In the genomic region with DNA sequence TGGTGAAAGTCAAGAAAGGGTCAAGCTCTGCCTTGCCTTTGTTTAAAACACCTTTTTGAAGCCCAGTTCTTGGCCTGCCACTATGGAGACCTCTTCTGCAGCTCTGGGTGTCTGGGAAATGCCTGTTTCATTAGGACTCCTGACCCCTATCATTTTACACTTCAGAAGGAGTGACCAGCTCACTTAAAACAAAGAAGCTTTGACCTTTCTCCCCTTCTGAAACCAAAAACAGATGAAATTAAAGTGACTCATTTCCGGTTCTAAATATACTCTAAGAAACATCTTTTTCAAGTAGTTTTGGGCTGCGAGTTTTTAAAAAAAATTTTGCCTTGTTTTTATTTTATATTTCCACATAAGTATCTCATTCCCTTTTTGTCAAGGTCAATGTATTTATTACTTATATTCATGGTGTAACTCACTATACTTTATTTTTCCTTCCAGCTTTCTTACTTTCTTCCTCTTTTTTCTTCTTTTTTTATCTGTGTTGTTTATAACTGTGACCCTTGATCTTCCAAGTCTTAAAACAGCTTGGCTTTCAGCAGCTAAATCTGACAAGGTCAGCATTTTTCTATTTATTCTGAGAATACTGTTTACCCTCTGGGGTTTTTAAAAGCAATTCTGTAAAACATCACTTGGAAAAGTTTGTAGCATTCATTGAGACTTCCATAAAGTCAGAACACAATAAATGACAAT, we compare ENCODE assay signal across 1 cellular context.
TF ChIP-seq lines count a peak whose summit lies in the region.

No MANE protein-coding gene starts in this region.

TF ChIP-seq in HepG2, 621 proteins besides CTCF, POLR2A, EP300 and RAD21 (continued from another document and continues in another):
- TF ChIP-seq ZNF850 (CRISPR knock-in tag; conservative IDR thresholded peaks at IDR 0.05): no peak
- no peak for TF ChIP-seq ARNT (IDR thresholded peaks at IDR 0.05)
- TF ChIP-seq, protein P1, sequence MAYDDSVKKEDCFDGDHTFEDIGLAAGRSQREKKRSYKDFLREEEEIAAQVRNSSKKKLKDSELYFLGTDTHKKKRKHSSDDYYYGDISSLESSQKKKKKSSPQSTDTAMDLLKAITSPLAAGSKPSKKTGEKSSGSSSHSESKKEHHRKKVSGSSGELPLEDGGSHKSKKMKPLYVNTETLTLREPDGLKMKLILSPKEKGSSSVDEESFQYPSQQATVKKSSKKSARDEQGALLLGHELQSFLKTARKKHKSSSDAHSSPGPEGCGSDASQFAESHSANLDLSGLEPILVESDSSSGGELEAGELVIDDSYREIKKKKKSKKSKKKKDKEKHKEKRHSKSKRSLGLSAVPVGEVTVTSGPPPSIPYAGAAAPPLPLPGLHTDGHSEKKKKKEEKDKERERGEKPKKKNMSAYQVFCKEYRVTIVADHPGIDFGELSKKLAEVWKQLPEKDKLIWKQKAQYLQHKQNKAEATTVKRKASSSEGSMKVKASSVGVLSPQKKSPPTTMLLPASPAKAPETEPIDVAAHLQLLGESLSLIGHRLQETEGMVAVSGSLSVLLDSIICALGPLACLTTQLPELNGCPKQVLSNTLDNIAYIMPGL (CRISPR knock-in tag; IDR thresholded peaks at IDR 0.05; ENCODE audit: borderline replicate concordance in 1 of 2, low read depth in 1 of 2): no peak
- TF ChIP-seq, protein P2, sequence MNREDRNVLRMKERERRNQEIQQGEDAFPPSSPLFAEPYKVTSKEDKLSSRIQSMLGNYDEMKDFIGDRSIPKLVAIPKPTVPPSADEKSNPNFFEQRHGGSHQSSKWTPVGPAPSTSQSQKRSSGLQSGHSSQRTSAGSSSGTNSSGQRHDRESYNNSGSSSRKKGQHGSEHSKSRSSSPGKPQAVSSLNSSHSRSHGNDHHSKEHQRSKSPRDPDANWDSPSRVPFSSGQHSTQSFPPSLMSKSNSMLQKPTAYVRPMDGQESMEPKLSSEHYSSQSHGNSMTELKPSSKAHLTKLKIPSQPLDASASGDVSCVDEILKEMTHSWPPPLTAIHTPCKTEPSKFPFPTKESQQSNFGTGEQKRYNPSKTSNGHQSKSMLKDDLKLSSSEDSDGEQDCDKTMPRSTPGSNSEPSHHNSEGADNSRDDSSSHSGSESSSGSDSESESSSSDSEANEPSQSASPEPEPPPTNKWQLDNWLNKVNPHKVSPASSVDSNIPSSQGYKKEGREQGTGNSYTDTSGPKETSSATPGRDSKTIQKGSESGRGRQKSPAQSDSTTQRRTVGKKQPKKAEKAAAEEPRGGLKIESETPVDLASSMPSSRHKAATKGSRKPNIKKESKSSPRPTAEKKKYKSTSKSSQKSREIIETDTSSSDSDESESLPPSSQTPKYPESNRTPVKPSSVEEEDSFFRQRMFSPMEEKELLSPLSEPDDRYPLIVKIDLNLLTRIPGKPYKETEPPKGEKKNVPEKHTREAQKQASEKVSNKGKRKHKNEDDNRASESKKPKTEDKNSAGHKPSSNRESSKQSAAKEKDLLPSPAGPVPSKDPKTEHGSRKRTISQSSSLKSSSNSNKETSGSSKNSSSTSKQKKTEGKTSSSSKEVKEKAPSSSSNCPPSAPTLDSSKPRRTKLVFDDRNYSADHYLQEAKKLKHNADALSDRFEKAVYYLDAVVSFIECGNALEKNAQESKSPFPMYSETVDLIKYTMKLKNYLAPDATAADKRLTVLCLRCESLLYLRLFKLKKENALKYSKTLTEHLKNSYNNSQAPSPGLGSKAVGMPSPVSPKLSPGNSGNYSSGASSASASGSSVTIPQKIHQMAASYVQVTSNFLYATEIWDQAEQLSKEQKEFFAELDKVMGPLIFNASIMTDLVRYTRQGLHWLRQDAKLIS (CRISPR knock-in tag; IDR thresholded peaks at IDR 0.05): no peak
- TF ChIP-seq, protein P3, sequence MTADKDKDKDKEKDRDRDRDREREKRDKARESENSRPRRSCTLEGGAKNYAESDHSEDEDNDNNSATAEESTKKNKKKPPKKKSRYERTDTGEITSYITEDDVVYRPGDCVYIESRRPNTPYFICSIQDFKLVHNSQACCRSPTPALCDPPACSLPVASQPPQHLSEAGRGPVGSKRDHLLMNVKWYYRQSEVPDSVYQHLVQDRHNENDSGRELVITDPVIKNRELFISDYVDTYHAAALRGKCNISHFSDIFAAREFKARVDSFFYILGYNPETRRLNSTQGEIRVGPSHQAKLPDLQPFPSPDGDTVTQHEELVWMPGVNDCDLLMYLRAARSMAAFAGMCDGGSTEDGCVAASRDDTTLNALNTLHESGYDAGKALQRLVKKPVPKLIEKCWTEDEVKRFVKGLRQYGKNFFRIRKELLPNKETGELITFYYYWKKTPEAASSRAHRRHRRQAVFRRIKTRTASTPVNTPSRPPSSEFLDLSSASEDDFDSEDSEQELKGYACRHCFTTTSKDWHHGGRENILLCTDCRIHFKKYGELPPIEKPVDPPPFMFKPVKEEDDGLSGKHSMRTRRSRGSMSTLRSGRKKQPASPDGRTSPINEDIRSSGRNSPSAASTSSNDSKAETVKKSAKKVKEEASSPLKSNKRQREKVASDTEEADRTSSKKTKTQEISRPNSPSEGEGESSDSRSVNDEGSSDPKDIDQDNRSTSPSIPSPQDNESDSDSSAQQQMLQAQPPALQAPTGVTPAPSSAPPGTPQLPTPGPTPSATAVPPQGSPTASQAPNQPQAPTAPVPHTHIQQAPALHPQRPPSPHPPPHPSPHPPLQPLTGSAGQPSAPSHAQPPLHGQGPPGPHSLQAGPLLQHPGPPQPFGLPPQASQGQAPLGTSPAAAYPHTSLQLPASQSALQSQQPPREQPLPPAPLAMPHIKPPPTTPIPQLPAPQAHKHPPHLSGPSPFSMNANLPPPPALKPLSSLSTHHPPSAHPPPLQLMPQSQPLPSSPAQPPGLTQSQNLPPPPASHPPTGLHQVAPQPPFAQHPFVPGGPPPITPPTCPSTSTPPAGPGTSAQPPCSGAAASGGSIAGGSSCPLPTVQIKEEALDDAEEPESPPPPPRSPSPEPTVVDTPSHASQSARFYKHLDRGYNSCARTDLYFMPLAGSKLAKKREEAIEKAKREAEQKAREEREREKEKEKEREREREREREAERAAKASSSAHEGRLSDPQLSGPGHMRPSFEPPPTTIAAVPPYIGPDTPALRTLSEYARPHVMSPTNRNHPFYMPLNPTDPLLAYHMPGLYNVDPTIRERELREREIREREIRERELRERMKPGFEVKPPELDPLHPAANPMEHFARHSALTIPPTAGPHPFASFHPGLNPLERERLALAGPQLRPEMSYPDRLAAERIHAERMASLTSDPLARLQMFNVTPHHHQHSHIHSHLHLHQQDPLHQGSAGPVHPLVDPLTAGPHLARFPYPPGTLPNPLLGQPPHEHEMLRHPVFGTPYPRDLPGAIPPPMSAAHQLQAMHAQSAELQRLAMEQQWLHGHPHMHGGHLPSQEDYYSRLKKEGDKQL (CRISPR knock-in tag; IDR thresholded peaks at IDR 0.05; ENCODE audit: low read depth): no peak
- TF ChIP-seq NR1H2 (CRISPR knock-in tag; IDR thresholded peaks at IDR 0.05; ENCODE audit: borderline replicate concordance, low read depth): no peak
- TF ChIP-seq RARA (CRISPR knock-in tag; IDR thresholded peaks at IDR 0.05): peak; percentile 84
- TF ChIP-seq ZNF335 (CRISPR knock-in tag; IDR thresholded peaks at IDR 0.05): peak; percentile 78
- TF ChIP-seq TARDBP (CRISPR knock-in tag; IDR thresholded peaks at IDR 0.05): no peak
- TF ChIP-seq ZNF878 (CRISPR knock-in tag; IDR thresholded peaks at IDR 0.05): 0 out of 2 replicates have a peak, but pooled peaks have one; percentile 7
- TF ChIP-seq MTF1 (CRISPR knock-in tag; IDR thresholded peaks at IDR 0.05): no peak
- TF ChIP-seq YY1 (IDR thresholded peaks at IDR 0.05; ENCODE audit: insufficient read depth, insufficient replicate concordance, low read depth, low read length): no peak
- TF ChIP-seq SETDB1 (CRISPR knock-in tag; IDR thresholded peaks at IDR 0.05; ENCODE audit: borderline replicate concordance): no peak
- TF ChIP-seq, protein P4, sequence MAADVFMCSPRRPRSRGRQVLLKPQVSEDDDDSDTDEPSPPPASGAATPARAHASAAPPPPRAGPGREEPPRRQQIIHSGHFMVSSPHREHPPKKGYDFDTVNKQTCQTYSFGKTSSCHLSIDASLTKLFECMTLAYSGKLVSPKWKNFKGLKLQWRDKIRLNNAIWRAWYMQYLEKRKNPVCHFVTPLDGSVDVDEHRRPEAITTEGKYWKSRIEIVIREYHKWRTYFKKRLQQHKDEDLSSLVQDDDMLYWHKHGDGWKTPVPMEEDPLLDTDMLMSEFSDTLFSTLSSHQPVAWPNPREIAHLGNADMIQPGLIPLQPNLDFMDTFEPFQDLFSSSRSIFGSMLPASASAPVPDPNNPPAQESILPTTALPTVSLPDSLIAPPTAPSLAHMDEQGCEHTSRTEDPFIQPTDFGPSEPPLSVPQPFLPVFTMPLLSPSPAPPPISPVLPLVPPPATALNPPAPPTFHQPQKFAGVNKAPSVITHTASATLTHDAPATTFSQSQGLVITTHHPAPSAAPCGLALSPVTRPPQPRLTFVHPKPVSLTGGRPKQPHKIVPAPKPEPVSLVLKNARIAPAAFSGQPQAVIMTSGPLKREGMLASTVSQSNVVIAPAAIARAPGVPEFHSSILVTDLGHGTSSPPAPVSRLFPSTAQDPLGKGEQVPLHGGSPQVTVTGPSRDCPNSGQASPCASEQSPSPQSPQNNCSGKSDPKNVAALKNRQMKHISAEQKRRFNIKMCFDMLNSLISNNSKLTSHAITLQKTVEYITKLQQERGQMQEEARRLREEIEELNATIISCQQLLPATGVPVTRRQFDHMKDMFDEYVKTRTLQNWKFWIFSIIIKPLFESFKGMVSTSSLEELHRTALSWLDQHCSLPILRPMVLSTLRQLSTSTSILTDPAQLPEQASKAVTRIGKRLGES (CRISPR knock-in tag; IDR thresholded peaks at IDR 0.05; ENCODE audit: borderline replicate concordance): no peak
- TF ChIP-seq, protein P5, sequence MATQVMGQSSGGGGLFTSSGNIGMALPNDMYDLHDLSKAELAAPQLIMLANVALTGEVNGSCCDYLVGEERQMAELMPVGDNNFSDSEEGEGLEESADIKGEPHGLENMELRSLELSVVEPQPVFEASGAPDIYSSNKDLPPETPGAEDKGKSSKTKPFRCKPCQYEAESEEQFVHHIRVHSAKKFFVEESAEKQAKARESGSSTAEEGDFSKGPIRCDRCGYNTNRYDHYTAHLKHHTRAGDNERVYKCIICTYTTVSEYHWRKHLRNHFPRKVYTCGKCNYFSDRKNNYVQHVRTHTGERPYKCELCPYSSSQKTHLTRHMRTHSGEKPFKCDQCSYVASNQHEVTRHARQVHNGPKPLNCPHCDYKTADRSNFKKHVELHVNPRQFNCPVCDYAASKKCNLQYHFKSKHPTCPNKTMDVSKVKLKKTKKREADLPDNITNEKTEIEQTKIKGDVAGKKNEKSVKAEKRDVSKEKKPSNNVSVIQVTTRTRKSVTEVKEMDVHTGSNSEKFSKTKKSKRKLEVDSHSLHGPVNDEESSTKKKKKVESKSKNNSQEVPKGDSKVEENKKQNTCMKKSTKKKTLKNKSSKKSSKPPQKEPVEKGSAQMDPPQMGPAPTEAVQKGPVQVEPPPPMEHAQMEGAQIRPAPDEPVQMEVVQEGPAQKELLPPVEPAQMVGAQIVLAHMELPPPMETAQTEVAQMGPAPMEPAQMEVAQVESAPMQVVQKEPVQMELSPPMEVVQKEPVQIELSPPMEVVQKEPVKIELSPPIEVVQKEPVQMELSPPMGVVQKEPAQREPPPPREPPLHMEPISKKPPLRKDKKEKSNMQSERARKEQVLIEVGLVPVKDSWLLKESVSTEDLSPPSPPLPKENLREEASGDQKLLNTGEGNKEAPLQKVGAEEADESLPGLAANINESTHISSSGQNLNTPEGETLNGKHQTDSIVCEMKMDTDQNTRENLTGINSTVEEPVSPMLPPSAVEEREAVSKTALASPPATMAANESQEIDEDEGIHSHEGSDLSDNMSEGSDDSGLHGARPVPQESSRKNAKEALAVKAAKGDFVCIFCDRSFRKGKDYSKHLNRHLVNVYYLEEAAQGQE (IDR thresholded peaks at IDR 0.05; ENCODE audit: borderline replicate concordance in 1 of 2, low read depth in 1 of 2, low read length in 2 of 2): no peak
- TF ChIP-seq NR2F1 (CRISPR knock-in tag; IDR thresholded peaks at IDR 0.05): peak; percentile 40 to 81; a peak in 3 of 4 replicates
- peak; percentile 22; the same call in 1 of the 2 replicates for TF ChIP-seq NCOR1 (IDR thresholded peaks at IDR 0.05; ENCODE audit: borderline replicate concordance, low read length)
- no peak for TF ChIP-seq NR2C2 (CRISPR knock-in tag; IDR thresholded peaks at IDR 0.05; ENCODE audit: borderline replicate concordance)
- TF ChIP-seq, protein P6, sequence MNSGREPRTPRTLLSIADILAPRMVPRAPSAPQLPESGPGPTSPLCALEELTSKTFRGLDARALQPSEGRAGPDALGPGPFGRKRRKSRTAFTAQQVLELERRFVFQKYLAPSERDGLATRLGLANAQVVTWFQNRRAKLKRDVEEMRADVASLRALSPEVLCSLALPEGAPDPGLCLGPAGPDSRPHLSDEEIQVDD (CRISPR knock-in tag; IDR thresholded peaks at IDR 0.05; ENCODE audit: borderline replicate concordance): no peak
- peak; percentile 77 for TF ChIP-seq FOSL2 (CRISPR knock-in tag; IDR thresholded peaks at IDR 0.05)
- peak; percentile 69 for TF ChIP-seq MED1 (CRISPR knock-in tag; IDR thresholded peaks at IDR 0.05)
- TF ChIP-seq, protein P7, sequence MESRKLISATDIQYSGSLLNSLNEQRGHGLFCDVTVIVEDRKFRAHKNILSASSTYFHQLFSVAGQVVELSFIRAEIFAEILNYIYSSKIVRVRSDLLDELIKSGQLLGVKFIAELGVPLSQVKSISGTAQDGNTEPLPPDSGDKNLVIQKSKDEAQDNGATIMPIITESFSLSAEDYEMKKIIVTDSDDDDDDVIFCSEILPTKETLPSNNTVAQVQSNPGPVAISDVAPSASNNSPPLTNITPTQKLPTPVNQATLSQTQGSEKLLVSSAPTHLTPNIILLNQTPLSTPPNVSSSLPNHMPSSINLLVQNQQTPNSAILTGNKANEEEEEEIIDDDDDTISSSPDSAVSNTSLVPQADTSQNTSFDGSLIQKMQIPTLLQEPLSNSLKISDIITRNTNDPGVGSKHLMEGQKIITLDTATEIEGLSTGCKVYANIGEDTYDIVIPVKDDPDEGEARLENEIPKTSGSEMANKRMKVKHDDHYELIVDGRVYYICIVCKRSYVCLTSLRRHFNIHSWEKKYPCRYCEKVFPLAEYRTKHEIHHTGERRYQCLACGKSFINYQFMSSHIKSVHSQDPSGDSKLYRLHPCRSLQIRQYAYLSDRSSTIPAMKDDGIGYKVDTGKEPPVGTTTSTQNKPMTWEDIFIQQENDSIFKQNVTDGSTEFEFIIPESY (CRISPR knock-in tag; IDR thresholded peaks at IDR 0.05): no peak
- TF ChIP-seq, protein P8, sequence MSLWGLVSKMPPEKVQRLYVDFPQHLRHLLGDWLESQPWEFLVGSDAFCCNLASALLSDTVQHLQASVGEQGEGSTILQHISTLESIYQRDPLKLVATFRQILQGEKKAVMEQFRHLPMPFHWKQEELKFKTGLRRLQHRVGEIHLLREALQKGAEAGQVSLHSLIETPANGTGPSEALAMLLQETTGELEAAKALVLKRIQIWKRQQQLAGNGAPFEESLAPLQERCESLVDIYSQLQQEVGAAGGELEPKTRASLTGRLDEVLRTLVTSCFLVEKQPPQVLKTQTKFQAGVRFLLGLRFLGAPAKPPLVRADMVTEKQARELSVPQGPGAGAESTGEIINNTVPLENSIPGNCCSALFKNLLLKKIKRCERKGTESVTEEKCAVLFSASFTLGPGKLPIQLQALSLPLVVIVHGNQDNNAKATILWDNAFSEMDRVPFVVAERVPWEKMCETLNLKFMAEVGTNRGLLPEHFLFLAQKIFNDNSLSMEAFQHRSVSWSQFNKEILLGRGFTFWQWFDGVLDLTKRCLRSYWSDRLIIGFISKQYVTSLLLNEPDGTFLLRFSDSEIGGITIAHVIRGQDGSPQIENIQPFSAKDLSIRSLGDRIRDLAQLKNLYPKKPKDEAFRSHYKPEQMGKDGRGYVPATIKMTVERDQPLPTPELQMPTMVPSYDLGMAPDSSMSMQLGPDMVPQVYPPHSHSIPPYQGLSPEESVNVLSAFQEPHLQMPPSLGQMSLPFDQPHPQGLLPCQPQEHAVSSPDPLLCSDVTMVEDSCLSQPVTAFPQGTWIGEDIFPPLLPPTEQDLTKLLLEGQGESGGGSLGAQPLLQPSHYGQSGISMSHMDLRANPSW (CRISPR knock-in tag; IDR thresholded peaks at IDR 0.05; ENCODE audit: borderline replicate concordance): no peak
- peak; percentile 40 for TF ChIP-seq ASH2L (IDR thresholded peaks at IDR 0.05; ENCODE audit: insufficient read length, low read depth, low read length)
- TF ChIP-seq SOX6 (IDR thresholded peaks at IDR 0.05): no peak
- peak; percentile 67; the same call in 1 of the 2 replicates for TF ChIP-seq SOX6 (CRISPR knock-in tag; IDR thresholded peaks at IDR 0.05)
